ENCODE assay signal across 24 cellular contexts in the genomic region with DNA sequence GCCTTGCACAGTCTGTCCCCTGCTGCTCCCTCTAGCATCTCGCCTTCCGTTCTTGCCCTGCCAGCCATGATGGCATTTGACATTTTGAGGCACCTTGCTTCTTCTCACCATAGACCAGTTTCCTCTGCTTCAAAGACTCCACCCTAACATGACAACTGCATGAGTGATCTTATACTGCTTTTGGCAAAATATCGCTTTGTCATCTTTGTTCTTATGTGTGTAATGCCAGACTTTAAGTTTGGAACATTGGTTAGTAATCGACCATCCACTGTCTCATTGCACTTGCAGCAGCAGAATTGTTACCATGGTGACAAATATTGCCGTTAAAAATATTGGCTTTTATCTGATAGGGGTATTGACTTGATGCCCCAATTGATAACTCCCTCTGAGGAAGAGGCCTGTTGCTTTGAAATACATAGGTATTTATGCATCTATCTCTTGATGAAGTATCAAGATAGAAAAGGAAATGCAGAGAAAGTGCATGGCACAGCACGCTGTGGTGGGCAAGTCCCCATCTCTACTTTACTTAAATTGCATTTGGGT. TPM values are rescaled to one million over a fixed set of nuclear protein-coding genes. Genes with fewer than 3 reads are reported as not detected.
DNase-seq lines count a peak whose midpoint lies in the region; ATAC-seq and TF ChIP-seq lines count a peak whose summit lies in the region.
"Had no signal": no experiment of that assay in that cellular context is flagged by ENCODE, and none has a peak within 500 bp of the region (broad histone marks: within the 10 kb centered on the region; RNA-seq: fewer than 3 reads in every experiment).

No MANE protein-coding gene starts in this region.

- H3K9me3 Mint-ChIP-seq in activated CD4-positive, alpha-beta T cell treated with anti-CD3 and anti-CD28 coated beads for 36 hours (ENCODE audit: low read depth), result peaks cover 3% of the 10 kb centered on the region
- H3K9me3 Mint-ChIP-seq in activated naive CD4-positive, alpha-beta T cell treated with anti-CD3 and anti-CD28 coated beads for 36 hours, result no peaks in the 10 kb centered on the region
- H3K9me3 Mint-ChIP-seq: neural progenitor cell had no signal

- H2AFZ ChIP-seq in trophoblast cell (ENCODE audit: insufficient read depth, low read length, poor library complexity), result no peak overlapping the region
- H2AFZ ChIP-seq: neural progenitor cell, PC-9 had no signal

- no peaks in the 10 kb centered on the region for H3K36me3 ChIP-seq in trophoblast cell (ENCODE audit: control insufficient read depth in 1 of 2, insufficient read depth in 2 of 2, low read length in 2 of 2)
- H3K36me3 ChIP-seq in gastroesophageal sphincter, result no peaks in the 10 kb centered on the region
- H3K36me3 ChIP-seq: breast epithelium, heart right ventricle, neural progenitor cell, tibial nerve had no signal

- CTCF ChIA-PET in activated CD4-positive, alpha-beta T cell treated with anti-CD3 and anti-CD28 coated beads for 36 hours (lab: Charles Lee), result interaction anchor here (1.0 to 2.2 kb wide), 3 partner anchors 10 to 31 kb away, joined by 3 to 11 read pairs (median 4); no protein-coding TSS in a partner anchor
- CTCF ChIA-PET in activated naive CD4-positive, alpha-beta T cell treated with anti-CD3 and anti-CD28 coated beads for 36 hours (lab: Charles Lee), result no interaction called here

- H3K4me1 ChIP-seq in trophoblast cell (ENCODE audit: control insufficient read depth in 1 of 2, insufficient read depth in 2 of 2, low read length in 2 of 2) (no peaks in the 10 kb centered on the region), gastroesophageal sphincter (no peaks in the 10 kb centered on the region)
- H3K4me1 ChIP-seq: breast epithelium, heart right ventricle, neural progenitor cell, tibial nerve had no signal

- TF ChIP-seq EP300 in gastroesophageal sphincter (IDR thresholded peaks at IDR 0.05), result no peak

- no peak for TF ChIP-seq CTCF in gastroesophageal sphincter (IDR thresholded peaks at IDR 0.05)

- H4K12ac ChIP-seq in trophoblast cell (ENCODE audit: low read depth, low read length), result no peak overlapping the region

- no peak overlapping the region for H3K4ac ChIP-seq in trophoblast cell (ENCODE audit: low read depth, low read length)

- H3K9ac ChIP-seq in trophoblast cell (ENCODE audit: low read length), result no peak overlapping the region
- H3K9ac ChIP-seq: neural progenitor cell, SK-N-SH had no signal

- no peaks in the 10 kb centered on the region for H3K27me3 Mint-ChIP-seq in activated CD4-positive, alpha-beta T cell treated with anti-CD3 and anti-CD28 coated beads for 36 hours
- no peaks in the 10 kb centered on the region for H3K27me3 Mint-ChIP-seq in activated naive CD4-positive, alpha-beta T cell treated with anti-CD3 and anti-CD28 coated beads for 36 hours (ENCODE audit: low read depth)

- no peak overlapping the region for H2BK12ac ChIP-seq in trophoblast cell (ENCODE audit: low read length)

- H3K4me2 ChIP-seq in trophoblast cell (ENCODE audit: low read length), result no peak overlapping the region
- H3K4me2 ChIP-seq: neural progenitor cell, PC-9, SK-N-SH had no signal

- peak; percentile 81 for ATAC-seq in activated CD4-positive, alpha-beta T cell treated with anti-CD3 and anti-CD28 coated beads for 36 hours
- peak; percentile 90 to 91 for ATAC-seq in activated CD4-positive, CD25-positive, alpha-beta regulatory T cell treated with anti-CD3 and anti-CD28 coated beads, Interleukin-2, amount 50 U/mL, for 24 hours
- ATAC-seq in gastroesophageal sphincter (no peak), HG02970 (IDR thresholded peaks at IDR 0.05; ENCODE audit: low FRiP score, unreplicated experiment) (no peak), GM19324 (IDR thresholded peaks at IDR 0.05; ENCODE audit: low FRiP score, unreplicated experiment) (no peak)
- ATAC-seq: heart right ventricle had no signal

- H3K79me1 ChIP-seq in trophoblast cell (ENCODE audit: low read length), result no peaks in the 10 kb centered on the region

- H3K36me3 Mint-ChIP-seq in activated CD4-positive, alpha-beta T cell treated with anti-CD3 and anti-CD28 coated beads for 36 hours (ENCODE audit: low read depth), result peaks cover 12% of the 10 kb centered on the region
- H3K36me3 Mint-ChIP-seq in activated naive CD4-positive, alpha-beta T cell treated with anti-CD3 and anti-CD28 coated beads for 36 hours (ENCODE audit: low read depth), result peaks cover 4% of the 10 kb centered on the region
- H3K36me3 Mint-ChIP-seq: neural progenitor cell had no signal

- no peak for TF ChIP-seq POLR2A in gastroesophageal sphincter (IDR thresholded peaks at IDR 0.05)

- no peak overlapping the region for H2AK5ac ChIP-seq in trophoblast cell (ENCODE audit: low read length)

- peak overlapping the region; percentile 99 for H3K27ac Mint-ChIP-seq in activated CD4-positive, alpha-beta T cell treated with anti-CD3 and anti-CD28 coated beads for 36 hours
- H3K27ac Mint-ChIP-seq in activated naive CD4-positive, alpha-beta T cell treated with anti-CD3 and anti-CD28 coated beads for 36 hours, result peak overlapping the region; percentile 93
- H3K27ac Mint-ChIP-seq: neural progenitor cell had no signal

- H3K14ac ChIP-seq in trophoblast cell (ENCODE audit: low read length), result no peak overlapping the region

- H3K18ac ChIP-seq in trophoblast cell (ENCODE audit: low read length), result no peak overlapping the region

- no peak overlapping the region for H3K27ac ChIP-seq in trophoblast cell (ENCODE audit: low read depth, low read length)
- no peak overlapping the region for H3K27ac ChIP-seq in gastroesophageal sphincter
- H3K27ac ChIP-seq: breast epithelium, heart right ventricle, neural progenitor cell, PC-9, tibial nerve, VCaP had no signal

- H3K4me3 ChIP-seq in trophoblast cell (ENCODE audit: low read depth, low read length) (no peak overlapping the region), gastroesophageal sphincter (no peak overlapping the region)
- H3K4me3 ChIP-seq: breast epithelium, heart right ventricle, neural progenitor cell, PC-9, tibial nerve had no signal

- no peaks in the 10 kb centered on the region for H3K79me2 ChIP-seq in trophoblast cell (ENCODE audit: control insufficient read depth, insufficient read depth, low read length, poor library complexity)

- no peak overlapping the region for H4K8ac ChIP-seq in trophoblast cell (ENCODE audit: low read depth, low read length)

- H2BK120ac ChIP-seq in trophoblast cell (ENCODE audit: insufficient read depth, low read length, poor library complexity), result no peak overlapping the region

- H2BK5ac ChIP-seq in trophoblast cell (ENCODE audit: low read depth, low read length, poor library complexity), result no peak overlapping the region

- H3K4me1 Mint-ChIP-seq in activated CD4-positive, alpha-beta T cell treated with anti-CD3 and anti-CD28 coated beads for 36 hours, result peaks cover 71% of the 10 kb centered on the region
- H3K4me1 Mint-ChIP-seq in activated naive CD4-positive, alpha-beta T cell treated with anti-CD3 and anti-CD28 coated beads for 36 hours (ENCODE audit: low read depth), result peaks cover 76% of the 10 kb centered on the region
- H3K4me1 Mint-ChIP-seq: neural progenitor cell had no signal

- no peak overlapping the region for H3K23ac ChIP-seq in trophoblast cell (ENCODE audit: low read length)

- intact Hi-C loops in activated CD4-positive, alpha-beta T cell treated with anti-CD3 and anti-CD28 coated beads for 36 hours (cut with DNase I, micrococcal nuclease), result loop anchor here (1.0 to 10.0 kb wide), 6 partner anchors 13 to 573 kb away; a partner anchor contains a TSS
- intact Hi-C loops in activated naive CD4-positive, alpha-beta T cell treated with anti-CD3 and anti-CD28 coated beads for 36 hours (cut with micrococcal nuclease), result loop anchor here (1.0 to 5.0 kb wide), 3 partner anchors 8 to 443 kb away; no protein-coding TSS in a partner anchor

- H3K27me3 ChIP-seq in trophoblast cell (ENCODE audit: insufficient read depth, low read length) (no peaks in the 10 kb centered on the region), gastroesophageal sphincter (peaks cover 18% of the 10 kb centered on the region)
- H3K27me3 ChIP-seq: neural progenitor cell, tibial nerve had no signal

- no peaks in the 10 kb centered on the region for H3K9me3 ChIP-seq in trophoblast cell (ENCODE audit: insufficient read depth, low read depth, low read length)
- H3K9me3 ChIP-seq in gastroesophageal sphincter, result no peaks in the 10 kb centered on the region
- H3K9me3 ChIP-seq: breast epithelium, SK-N-SH, tibial nerve had no signal

- H3K4me3 Mint-ChIP-seq in activated CD4-positive, alpha-beta T cell treated with anti-CD3 and anti-CD28 coated beads for 36 hours, result peak overlapping the region; percentile 64
- H3K4me3 Mint-ChIP-seq in activated naive CD4-positive, alpha-beta T cell treated with anti-CD3 and anti-CD28 coated beads for 36 hours, result peak overlapping the region; percentile 22
- H3K4me3 Mint-ChIP-seq: neural progenitor cell had no signal

- peak; percentile 66 for DNase-seq in activated CD4-positive, alpha-beta T cell treated with anti-CD3 and anti-CD28 coated beads for 36 hours
- no peak for DNase-seq in activated CD4-positive, alpha-beta T cell treated with anti-CD3 and anti-CD28 coated beads, Interleukin-2, amount 50 U/mL, for 48 hours
- peak; percentile 72 for DNase-seq in activated naive CD4-positive, alpha-beta T cell treated with anti-CD3 and anti-CD28 coated beads for 36 hours
- peak; percentile 3 to 79 for DNase-seq in trophoblast cell
- DNase-seq: activated gamma-delta T cell, C1 segment of cervical spinal cord, DND-41, heart right ventricle, MM.1S, NCI-H2029, NCI-H69, PC-9, SK-N-SH had no signal

- WGBS in trophoblast cell (ENCODE audit: extremely low coverage, insufficient coverage, insufficient read length), result no CpG with 5 or more reads among the region's 6 CpGs
- 84 to 89% methylated on average over 6 of the region's 6 CpGs for WGBS in gastroesophageal sphincter (ENCODE audit: low coverage in 1 of 2), 2 donors

- H4K91ac ChIP-seq in trophoblast cell (ENCODE audit: low read depth, low read length), result no peak overlapping the region

- POLR2A ChIA-PET in activated CD4-positive, alpha-beta T cell treated with anti-CD3 and anti-CD28 coated beads for 36 hours (lab: Charles Lee), result no interaction called here

RNA-seq across cellular contexts. Expression of a gene that starts 6.8 kb away (rescaled TPM):
- under 1 TPM; 0.79 to 0.82 TPM for total RNA-seq in activated CD4-positive, alpha-beta T cell treated with anti-CD3 and anti-CD28 coated beads for 36 hours
- 1 to 10 TPM; 3.6 to 3.8 TPM for total RNA-seq in activated naive CD4-positive, alpha-beta T cell treated with anti-CD3 and anti-CD28 coated beads for 36 hours
- polyA plus RNA-seq in trophoblast cell (2013), result not detected in 2 replicates
- not detected for total RNA-seq in gastroesophageal sphincter
- total RNA-seq: A172, breast epithelium, fibroblast of lung, heart right ventricle, PC-9, renal cortical epithelial cell, tibial nerve had no signal
- polyA plus RNA-seq: fibroblast of lung, heart right ventricle, SK-N-SH had no signal

RNA-seq across cellular contexts. Expression of a gene that starts 16.6 kb away (rescaled TPM):
- 10 to 100 TPM in 1 of 2 experiments, 1 to 10 TPM in 1; 10.0 to 16.9 TPM for total RNA-seq in activated CD4-positive, alpha-beta T cell treated with anti-CD3 and anti-CD28 coated beads for 36 hours
- 10 to 100 TPM; 21.0 to 21.2 TPM for total RNA-seq in activated naive CD4-positive, alpha-beta T cell treated with anti-CD3 and anti-CD28 coated beads for 36 hours
- polyA plus RNA-seq in trophoblast cell (2013), result 8.6 and 8.9 TPM in 2 replicates
- total RNA-seq in gastroesophageal sphincter, result 10 to 100 TPM in 3 of 4 donors, 1 to 10 TPM in 1; 8.9 to 17.9 (median 11.7) TPM

RNA-seq across cellular contexts. Expression of a gene that starts 21.4 kb away (rescaled TPM):
- 100 to 1,000 TPM; 208 to 249 TPM for total RNA-seq in activated CD4-positive, alpha-beta T cell treated with anti-CD3 and anti-CD28 coated beads for 36 hours
- total RNA-seq in activated naive CD4-positive, alpha-beta T cell treated with anti-CD3 and anti-CD28 coated beads for 36 hours, result 100 to 1,000 TPM; 340 TPM
- not detected in 2 replicates for polyA plus RNA-seq in trophoblast cell (2013)
- 1 to 10 TPM in 3 of 4 donors, under 1 TPM in 1; 0.52 to 3.1 (median 1.8) TPM for total RNA-seq in gastroesophageal sphincter
- total RNA-seq: PC-9 had no signal
- polyA plus RNA-seq: fibroblast of lung, SK-N-SH had no signal

RNA-seq across cellular contexts. Expression of a gene that starts 50.4 kb away (rescaled TPM):
- total RNA-seq in activated CD4-positive, alpha-beta T cell treated with anti-CD3 and anti-CD28 coated beads for 36 hours, result 10 to 100 TPM; 12.6 to 15.9 TPM
- total RNA-seq in activated naive CD4-positive, alpha-beta T cell treated with anti-CD3 and anti-CD28 coated beads for 36 hours, result 10 to 100 TPM; 10.2 to 10.4 TPM
- 0.60 and 0.67 TPM in 2 replicates for polyA plus RNA-seq in trophoblast cell (2013)
- total RNA-seq in gastroesophageal sphincter, result 10 to 100 TPM in 2 of 4 donors, 1 to 10 TPM in 2; 4.7 to 15.2 (median 10.1) TPM
- total RNA-seq: A172, PC-9 had no signal

Comparison
In these comparisons a context has a peak if more than half of its experiments do, and no peak if none do; other contexts are left out.
1. DNase-seq: peak in activated CD4-positive, alpha-beta T cell treated with anti-CD3 and anti-CD28 coated beads for 36 hours (single experiment), activated naive CD4-positive, alpha-beta T cell treated with anti-CD3 and anti-CD28 coated beads for 36 hours (single experiment) and trophoblast cell (2 of 2); none in activated CD4-positive, alpha-beta T cell treated with anti-CD3 and anti-CD28 coated beads, Interleukin-2, amount 50 U/mL, for 48 hours (0 of 2).
2. ATAC-seq: peak in activated CD4-positive, alpha-beta T cell treated with anti-CD3 and anti-CD28 coated beads for 36 hours (single experiment) and activated CD4-positive, CD25-positive, alpha-beta regulatory T cell treated with anti-CD3 and anti-CD28 coated beads, Interleukin-2, amount 50 U/mL, for 24 hours (2 of 2); none in gastroesophageal sphincter (single experiment), HG02970 (single experiment) and GM19324 (single experiment).
3. RNA of a gene that starts 21.4 kb away (total RNA-seq): 340 TPM in activated naive CD4-positive, alpha-beta T cell treated with anti-CD3 and anti-CD28 coated beads for 36 hours and 208 to 249 TPM in activated CD4-positive, alpha-beta T cell treated with anti-CD3 and anti-CD28 coated beads for 36 hours; 0.52 to 3.1 TPM in gastroesophageal sphincter; every median in the first group is over 10 times any median in the second.